42 cellular contexts compared by ENCODE assay signal in the genomic region with DNA sequence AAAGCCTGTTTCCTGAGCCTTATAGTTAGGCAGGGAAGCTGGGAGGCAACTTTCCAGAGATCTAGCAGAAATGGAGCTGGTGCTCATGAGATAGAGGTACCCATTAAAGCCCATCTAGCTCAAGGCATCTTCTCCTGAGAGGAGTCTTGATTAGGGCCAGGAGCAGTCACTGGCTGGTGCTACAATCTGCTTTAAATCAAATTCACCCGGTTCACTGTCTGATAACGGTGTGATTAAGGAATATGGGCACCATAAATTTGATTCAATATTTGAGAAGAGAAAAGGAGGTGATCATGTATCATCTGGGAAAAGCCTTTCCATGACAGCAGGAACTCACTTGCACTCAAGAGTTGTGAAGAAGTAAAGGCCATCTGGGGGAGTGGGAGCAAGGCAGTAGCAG. TPM values are rescaled to one million over a fixed set of nuclear protein-coding genes. Genes with fewer than 3 reads are reported as not detected.
"Had no signal": no experiment of that assay in that cellular context is flagged by ENCODE, and none has a peak within 500 bp of the region (broad histone marks: within the 10 kb centered on the region; RNA-seq: fewer than 3 reads in every experiment).

No MANE protein-coding gene starts in this region.

- H3K9me3 ChIP-seq: adrenal gland, ascending aorta, body of pancreas, breast epithelium had no signal

- H3K27me3 Mint-ChIP-seq: activated naive CD8-positive, alpha-beta T cell; activated naive CD8-positive, alpha-beta T cell treated with anti-CD3 and anti-CD28 coated beads for 36 hours; activated naive CD8-positive, alpha-beta T cell treated with anti-CD3 and anti-CD28 coated beads, Interleukin-2, amount 50 U/mL, for 24 hours; activated T-helper 17 cell treated with anti-CD3 and anti-CD28 coated beads, Interleukin-2, amount 50 U/mL, for 72 hours; brain; central memory CD8-positive, alpha-beta T cell had no signal

- H3K27me3 ChIP-seq: adrenal gland, ascending aorta, body of pancreas, brain microvascular endothelial cell, breast epithelium, cardiac muscle cell had no signal

- H3K4me3 ChIP-seq: adrenal gland, ascending aorta, body of pancreas, breast epithelium, cardiac muscle cell had no signal

- H3K4me1 Mint-ChIP-seq: activated naive CD4-positive, alpha-beta T cell treated with anti-CD3 and anti-CD28 coated beads, Interleukin-2, amount 10 ng/mL, durations not matched to agents 7 days and 5 days; activated naive CD4-positive, alpha-beta T cell treated with anti-CD3 and anti-CD28 coated beads, Interleukin-2, amount 50 U/mL, for 24 hours; activated naive CD8-positive, alpha-beta T cell treated with anti-CD3 and anti-CD28 coated beads for 36 hours; activated naive CD8-positive, alpha-beta T cell treated with anti-CD3 and anti-CD28 coated beads, Interleukin-2, amount 10 ng/mL, durations not matched to agents 7 days and 5 days; activated naive CD8-positive, alpha-beta T cell treated with anti-CD3 and anti-CD28 coated beads, Interleukin-2, amount 50 U/mL, for 24 hours; activated T-helper 17 cell treated with anti-CD3 and anti-CD28 coated beads, Interleukin-2, amount 50 U/mL, for 72 hours; central memory CD8-positive, alpha-beta T cell had no signal

- H3K27ac Mint-ChIP-seq: activated naive CD4-positive, alpha-beta T cell treated with anti-CD3 and anti-CD28 coated beads for 36 hours; activated naive CD4-positive, alpha-beta T cell treated with anti-CD3 and anti-CD28 coated beads, Interleukin-2, amount 10 ng/mL, durations not matched to agents 7 days and 5 days; activated naive CD4-positive, alpha-beta T cell treated with anti-CD3 and anti-CD28 coated beads, Interleukin-2, amount 50 U/mL, for 24 hours; activated naive CD4-positive, alpha-beta T cell treated with anti-CD3 and anti-CD28 coated beads, Interleukin-2, amount 50 U/mL, for 72 hours; activated naive CD8-positive, alpha-beta T cell; activated naive CD8-positive, alpha-beta T cell treated with anti-CD3 and anti-CD28 coated beads for 36 hours; activated naive CD8-positive, alpha-beta T cell treated with anti-CD3 and anti-CD28 coated beads, Interleukin-2, amount 10 ng/mL, durations not matched to agents 7 days and 5 days; activated naive CD8-positive, alpha-beta T cell treated with anti-CD3 and anti-CD28 coated beads, Interleukin-2, amount 50 U/mL, for 24 hours; activated T-cell treated with anti-CD3 and anti-CD28 coated beads, Interleukin-2, amount 50 U/mL, for 24 hours; activated T-cell treated with anti-CD3 and anti-CD28 coated beads, Interleukin-2, amount 50 U/mL, for 72 hours; activated T-helper 1 cell treated with anti-CD3 and anti-CD28 coated beads, Interleukin-12 subunit alpha, Interleukin-12 subunit beta, Interleukin-2, Interleukin-4 antibody, amounts not matched to agents 30 ng/mL and 10 ng/mL and 1 ng/mL, durations not matched to agents 14 hours and 24 hours and 36 hours; activated T-helper 17 cell treated with anti-CD3 and anti-CD28 coated beads, Interleukin-2, amount 50 U/mL, for 72 hours; activated T-helper 2 cell treated with anti-CD3 and anti-CD28 coated beads, Interferon-gamma antibody, Interleukin-2, Interleukin-4, amounts not matched to agents 10 μg/mL and 5 μg/mL and 100 μg/mL, durations not matched to agents 14 hours and 24 hours and 36 hours had no signal

- H3K36me3 ChIP-seq: adrenal gland, ascending aorta, brain microvascular endothelial cell, breast epithelium had no signal

- H3K36me3 Mint-ChIP-seq: activated naive CD4-positive, alpha-beta T cell treated with anti-CD3 and anti-CD28 coated beads, Interleukin-2, amount 10 ng/mL, durations not matched to agents 7 days and 5 days; activated naive CD4-positive, alpha-beta T cell treated with anti-CD3 and anti-CD28 coated beads, Interleukin-2, amount 50 U/mL, for 24 hours; activated naive CD4-positive, alpha-beta T cell treated with anti-CD3 and anti-CD28 coated beads, Interleukin-2, amount 50 U/mL, for 72 hours; activated naive CD8-positive, alpha-beta T cell; activated naive CD8-positive, alpha-beta T cell treated with anti-CD3 and anti-CD28 coated beads for 36 hours; activated naive CD8-positive, alpha-beta T cell treated with anti-CD3 and anti-CD28 coated beads, Interleukin-2, amount 10 ng/mL, durations not matched to agents 7 days and 5 days had no signal

- H3K9me3 Mint-ChIP-seq: activated naive CD4-positive, alpha-beta T cell treated with anti-CD3 and anti-CD28 coated beads for 36 hours; activated naive CD4-positive, alpha-beta T cell treated with anti-CD3 and anti-CD28 coated beads, Interleukin-2, amount 10 ng/mL, durations not matched to agents 7 days and 5 days; activated naive CD4-positive, alpha-beta T cell treated with anti-CD3 and anti-CD28 coated beads, Interleukin-2, amount 50 U/mL, for 24 hours; activated naive CD4-positive, alpha-beta T cell treated with anti-CD3 and anti-CD28 coated beads, Interleukin-2, amount 50 U/mL, for 72 hours; activated naive CD8-positive, alpha-beta T cell treated with anti-CD3 and anti-CD28 coated beads for 36 hours; activated naive CD8-positive, alpha-beta T cell treated with anti-CD3 and anti-CD28 coated beads, Interleukin-2, amount 10 ng/mL, durations not matched to agents 7 days and 5 days; activated naive CD8-positive, alpha-beta T cell treated with anti-CD3 and anti-CD28 coated beads, Interleukin-2, amount 50 U/mL, for 24 hours; activated T-cell treated with anti-CD3 and anti-CD28 coated beads, Interleukin-2, amount 50 U/mL, for 24 hours; activated T-cell treated with anti-CD3 and anti-CD28 coated beads, Interleukin-2, amount 50 U/mL, for 4 hours; activated T-cell treated with anti-CD3 and anti-CD28 coated beads, Interleukin-2, amount 50 U/mL, for 72 hours; activated T-helper 1 cell treated with anti-CD3 and anti-CD28 coated beads, Interleukin-12 subunit alpha, Interleukin-12 subunit beta, Interleukin-2, Interleukin-4 antibody, amounts not matched to agents 30 ng/mL and 10 ng/mL and 1 ng/mL, durations not matched to agents 14 hours and 24 hours and 36 hours; activated T-helper 17 cell treated with anti-CD3 and anti-CD28 coated beads, Interleukin-2, amount 50 U/mL, for 72 hours; activated T-helper 2 cell treated with anti-CD3 and anti-CD28 coated beads, Interferon-gamma antibody, Interleukin-2, Interleukin-4, amounts not matched to agents 10 μg/mL and 5 μg/mL and 100 μg/mL, durations not matched to agents 14 hours and 24 hours and 36 hours; brain; central memory CD8-positive, alpha-beta T cell had no signal

- ATAC-seq: activated naive CD4-positive, alpha-beta T cell treated with anti-CD3 and anti-CD28 coated beads, Interleukin-2, amount 50 U/mL, for 72 hours; activated naive CD8-positive, alpha-beta T cell treated with anti-CD3 and anti-CD28 coated beads, Interleukin-2, amount 50 U/mL, for 24 hours; activated T-cell treated with anti-CD3 and anti-CD28 coated beads, Interleukin-2, amount 50 U/mL, for 4 hours; activated T-cell treated with anti-CD3 and anti-CD28 coated beads, Interleukin-2, amount 50 U/mL, for 72 hours; activated T-helper 17 cell treated with anti-CD3 and anti-CD28 coated beads, Interleukin-2, amount 50 U/mL, for 72 hours; body of pancreas had no signal

- H3K27ac ChIP-seq: adrenal gland, ascending aorta, body of pancreas, brain microvascular endothelial cell, breast epithelium, cardiac muscle cell had no signal

- H3K4me1 ChIP-seq: ascending aorta, body of pancreas, breast epithelium had no signal

- H3K4me3 Mint-ChIP-seq: activated naive CD4-positive, alpha-beta T cell treated with anti-CD3 and anti-CD28 coated beads for 36 hours; activated naive CD4-positive, alpha-beta T cell treated with anti-CD3 and anti-CD28 coated beads, Interleukin-2, amount 10 ng/mL, durations not matched to agents 7 days and 5 days; activated naive CD4-positive, alpha-beta T cell treated with anti-CD3 and anti-CD28 coated beads, Interleukin-2, amount 50 U/mL, for 24 hours; activated naive CD8-positive, alpha-beta T cell; activated naive CD8-positive, alpha-beta T cell treated with anti-CD3 and anti-CD28 coated beads for 36 hours; activated naive CD8-positive, alpha-beta T cell treated with anti-CD3 and anti-CD28 coated beads, Interleukin-2, amount 10 ng/mL, durations not matched to agents 7 days and 5 days; activated naive CD8-positive, alpha-beta T cell treated with anti-CD3 and anti-CD28 coated beads, Interleukin-2, amount 50 U/mL, for 24 hours; activated T-cell treated with anti-CD3 and anti-CD28 coated beads, Interleukin-2, amount 50 U/mL, for 24 hours; activated T-cell treated with anti-CD3 and anti-CD28 coated beads, Interleukin-2, amount 50 U/mL, for 4 hours; activated T-cell treated with anti-CD3 and anti-CD28 coated beads, Interleukin-2, amount 50 U/mL, for 72 hours; activated T-helper 1 cell treated with anti-CD3 and anti-CD28 coated beads, Interleukin-12 subunit alpha, Interleukin-12 subunit beta, Interleukin-2, Interleukin-4 antibody, amounts not matched to agents 30 ng/mL and 10 ng/mL and 1 ng/mL, durations not matched to agents 14 hours and 24 hours and 36 hours; activated T-helper 17 cell treated with anti-CD3 and anti-CD28 coated beads, Interleukin-2, amount 50 U/mL, for 72 hours; brain; central memory CD8-positive, alpha-beta T cell had no signal

- DNase-seq: activated effector memory CD4-positive, alpha-beta T cell treated with anti-CD3 and anti-CD28 coated beads, Interleukin-2, amount 50 U/mL, for 16 hours; activated effector memory CD4-positive, alpha-beta T cell treated with Interleukin-2 at 50 U/mL for 16 hours; activated gamma-delta T cell; activated gamma-delta T cell treated with Interleukin-2 at 50 U/mL for 16 hours; activated naive CD4-positive, alpha-beta T cell; activated naive CD4-positive, alpha-beta T cell treated with anti-CD3 and anti-CD28 coated beads for 36 hours; activated naive CD4-positive, alpha-beta T cell treated with anti-CD3 and anti-CD28 coated beads, Interleukin-2, amount 10 ng/mL, durations not matched to agents 7 days and 5 days; activated naive CD4-positive, alpha-beta T cell treated with anti-CD3 and anti-CD28 coated beads, Interleukin-2, amount 50 U/mL, for 16 hours; activated naive CD4-positive, alpha-beta T cell treated with Interleukin-2 at 50 U/mL for 16 hours; activated naive CD8-positive, alpha-beta T cell treated with anti-CD3 and anti-CD28 coated beads for 36 hours; activated naive CD8-positive, alpha-beta T cell treated with anti-CD3 and anti-CD28 coated beads, Interleukin-2, amount 10 ng/mL, durations not matched to agents 7 days and 5 days; activated naive CD8-positive, alpha-beta T cell treated with anti-CD3 and anti-CD28 coated beads, Interleukin-2, amount 50 U/mL, for 24 hours; activated T-cell treated with anti-CD3 and anti-CD28 coated beads, Interleukin-2, amount 50 U/mL, for 1 hour; activated T-cell treated with anti-CD3 and anti-CD28 coated beads, Interleukin-2, amount 50 U/mL, for 24 hours; activated T-cell treated with anti-CD3 and anti-CD28 coated beads, Interleukin-2, amount 50 U/mL, for 4 hours; activated T-cell treated with anti-CD3 and anti-CD28 coated beads, Interleukin-2, amount 50 U/mL, for 48 hours; activated T-cell treated with anti-CD3 and anti-CD28 coated beads, Interleukin-2, amount 50 U/mL, for 72 hours; adrenal gland; amniotic stem cell; amygdala; anterior cingulate cortex; aorta; body of pancreas; brain microvascular endothelial cell; caudate nucleus; central memory CD4-positive, alpha-beta T cell; cerebellar nuclear complex had no signal

RNA-seq across cellular contexts. Expression of a gene that starts 23.9 kb away (rescaled TPM):
- total RNA-seq: activated naive CD4-positive, alpha-beta T cell treated with anti-CD3 and anti-CD28 coated beads for 36 hours; activated naive CD4-positive, alpha-beta T cell treated with anti-CD3 and anti-CD28 coated beads, Interleukin-2, amount 50 U/mL, for 72 hours; activated naive CD8-positive, alpha-beta T cell treated with anti-CD3 and anti-CD28 coated beads for 36 hours; activated naive CD8-positive, alpha-beta T cell treated with anti-CD3 and anti-CD28 coated beads, Interleukin-2, amount 10 ng/mL, durations not matched to agents 7 days and 5 days; activated T-helper 1 cell treated with anti-CD3 and anti-CD28 coated beads, Interleukin-12 subunit alpha, Interleukin-12 subunit beta, Interleukin-2, Interleukin-4 antibody, amounts not matched to agents 30 ng/mL and 10 ng/mL and 1 ng/mL, durations not matched to agents 14 hours and 24 hours and 36 hours; activated T-helper 17 cell treated with anti-CD3 and anti-CD28 coated beads, Interleukin-2, amount 50 U/mL, for 72 hours; activated T-helper 2 cell treated with anti-CD3 and anti-CD28 coated beads, Interferon-gamma antibody, Interleukin-2, Interleukin-4, amounts not matched to agents 10 μg/mL and 5 μg/mL and 100 μg/mL, durations not matched to agents 14 hours and 24 hours and 36 hours; aorta; astrocyte; body of pancreas; breast epithelium; bronchial epithelial cell; cerebellum; chondrocyte had no signal
- polyA plus RNA-seq: aorta, cardiac muscle cell had no signal
